In the genomic region with DNA sequence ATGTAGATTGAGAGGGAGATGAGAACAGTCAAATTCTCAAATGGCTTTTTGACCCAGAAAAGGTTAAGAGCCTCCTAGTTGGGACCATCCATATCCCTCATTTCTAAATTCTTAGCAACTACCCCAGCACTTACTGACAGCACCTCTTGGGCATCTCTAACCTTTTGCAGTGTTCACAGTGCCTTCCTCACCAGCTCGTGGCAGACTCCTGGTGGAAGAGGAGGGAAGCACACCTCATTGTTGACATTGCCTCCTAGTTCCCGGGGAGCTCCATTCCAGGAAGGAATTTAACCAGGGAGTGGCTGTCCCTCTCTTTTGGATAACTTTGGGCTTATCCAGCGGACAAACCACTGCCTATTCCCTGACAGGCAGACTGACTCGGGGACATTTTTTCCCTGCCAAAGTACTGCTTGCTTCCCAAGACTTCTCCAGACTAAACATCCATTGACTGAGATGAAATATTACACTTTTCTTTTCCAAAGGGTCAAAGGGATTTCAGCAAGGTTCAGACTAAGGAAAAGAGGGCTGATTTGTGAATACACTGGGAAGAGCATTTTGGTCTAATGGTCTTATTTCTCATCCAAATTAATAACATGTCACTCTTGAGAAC, we compare ENCODE assay signal across 8 cellular contexts. TPM values are rescaled to one million over a fixed set of nuclear protein-coding genes. Genes with fewer than 3 reads are reported as not detected.
DNase-seq lines count a peak whose midpoint lies in the region; ATAC-seq and TF ChIP-seq lines count a peak whose summit lies in the region.

No MANE protein-coding gene starts in this region.

- intact Hi-C loops in thyroid gland (cut with DNase I) = loop anchor here (5.0 to 10.0 kb wide), 2 partner anchors 96 to 192 kb away; no protein-coding TSS in a partner anchor

- peak; percentile 85 for DNase-seq in EL
- DNase-seq in NCI-H748 (lab: John Stamatoyannopoulos, UW; ENCODE audit: unreplicated experiment) = peak; percentile 69
- DNase-seq in activated CD8-positive, alpha-beta memory T cell treated with anti-CD3 and anti-CD28 coated beads for 24 hours = peak; percentile 67
- DNase-seq in epithelial cell of proximal tubule (ENCODE audit: low read depth) = no peak
- no peak for DNase-seq in natural killer cell treated with Interleukin-12 subunit alpha and Interleukin-12 subunit beta and Interleukin-15 and Interleukin-18, amount 100 ng/mL, for 72 hours (ENCODE audit: low spot score)
- DNase-seq in thyroid gland = peak; percentile 70 to 79

- H3K27me3 Mint-ChIP-seq in natural killer cell treated with Interleukin-12 subunit alpha and Interleukin-12 subunit beta and Interleukin-15 and Interleukin-18, amount 100 ng/mL, for 72 hours = peaks cover 0 to 4% of the 10 kb centered on the region in 2 donors

- 2 to 6% methylated on average over 4 of the region's 4 CpGs for WGBS in thyroid gland, 2 donors

- H3K4me1 ChIP-seq in thyroid gland = peaks cover 0 to 4% of the 10 kb centered on the region in 2 donors

- TF ChIP-seq POLR2A in thyroid gland (IDR thresholded peaks at IDR 0.05) = no peak

- TF ChIP-seq CTCF in epithelial cell of proximal tubule (conservative IDR thresholded peaks at IDR 0.05; ENCODE audit: low read depth, low read length) (peak; percentile 98), thyroid gland (IDR thresholded peaks at IDR 0.05) (peak; percentile 61 to 90 (median 85))

- H3K4me3 ChIP-seq in epithelial cell of proximal tubule (ENCODE audit: low read depth, low read length) (no peak overlapping the region), thyroid gland (replicated peaks in 1 of 3) (no peak overlapping the region)

- H3K27ac ChIP-seq in thyroid gland = no peak overlapping the region

- no peaks in the 10 kb centered on the region for H3K9me3 Mint-ChIP-seq in natural killer cell treated with Interleukin-12 subunit alpha and Interleukin-12 subunit beta and Interleukin-15 and Interleukin-18, amount 100 ng/mL, for 72 hours

- H3K4me3 Mint-ChIP-seq in natural killer cell treated with Interleukin-12 subunit alpha and Interleukin-12 subunit beta and Interleukin-15 and Interleukin-18, amount 100 ng/mL, for 72 hours = no peak overlapping the region

- ATAC-seq in HG03342 (IDR thresholded peaks at IDR 0.05; ENCODE audit: unreplicated experiment) = peak; percentile 59
- ATAC-seq in natural killer cell treated with Interleukin-12 subunit alpha and Interleukin-12 subunit beta and Interleukin-15 and Interleukin-18, amount 100 ng/mL, for 72 hours = peak; percentile 64 to 67
- ATAC-seq in HG03139 (IDR thresholded peaks at IDR 0.05; ENCODE audit: unreplicated experiment) = no peak

- H3K27me3 ChIP-seq in thyroid gland = no peaks in the 10 kb centered on the region

- H3K36me3 ChIP-seq in thyroid gland = no peaks in the 10 kb centered on the region

- no peak overlapping the region for H3K27ac Mint-ChIP-seq in natural killer cell treated with Interleukin-12 subunit alpha and Interleukin-12 subunit beta and Interleukin-15 and Interleukin-18, amount 100 ng/mL, for 72 hours

- no peaks in the 10 kb centered on the region for H3K9me3 ChIP-seq in thyroid gland

- H3K36me3 Mint-ChIP-seq in natural killer cell treated with Interleukin-12 subunit alpha and Interleukin-12 subunit beta and Interleukin-15 and Interleukin-18, amount 100 ng/mL, for 72 hours = no peaks in the 10 kb centered on the region

- H3K4me1 Mint-ChIP-seq in natural killer cell treated with Interleukin-12 subunit alpha and Interleukin-12 subunit beta and Interleukin-15 and Interleukin-18, amount 100 ng/mL, for 72 hours (ENCODE audit: low read depth in 2 of 2) = peaks cover 0 to 6% of the 10 kb centered on the region in 2 donors

RNA-seq across cellular contexts. Expression of gene OR6J1, which starts 9.0 kb away (rescaled TPM):
- total RNA-seq in epithelial cell of proximal tubule = not detected in 2 replicates
- total RNA-seq in natural killer cell treated with Interleukin-12 subunit alpha and Interleukin-12 subunit beta and Interleukin-15 and Interleukin-18, amount 100 ng/mL, for 72 hours = not detected
- not detected for total RNA-seq in thyroid gland

RNA-seq across cellular contexts. Expression of gene ABHD4, which starts 55.0 kb away (rescaled TPM):
- total RNA-seq in epithelial cell of proximal tubule (10.3 and 10.7 TPM in 2 replicates), thyroid gland (10 to 100 TPM; 31.5 to 66.4 (median 53.7) TPM)
- total RNA-seq in natural killer cell treated with Interleukin-12 subunit alpha and Interleukin-12 subunit beta and Interleukin-15 and Interleukin-18, amount 100 ng/mL, for 72 hours = 10 to 100 TPM in 1 of 2 donors, 1 to 10 TPM in 1; 8.4 to 36.8 TPM

Comparison
In these comparisons a context has a peak if more than half of its experiments do, and no peak if none do; other contexts are left out.
1. DNase-seq: peak in EL (single experiment), NCI-H748 (single experiment), activated CD8-positive, alpha-beta memory T cell treated with anti-CD3 and anti-CD28 coated beads for 24 hours (single experiment) and thyroid gland (2 of 2); none in epithelial cell of proximal tubule (single experiment) and natural killer cell treated with Interleukin-12 subunit alpha and Interleukin-12 subunit beta and Interleukin-15 and Interleukin-18, amount 100 ng/mL, for 72 hours (single experiment).